ENCODE assay signal across 8 cellular contexts in the genomic region with DNA sequence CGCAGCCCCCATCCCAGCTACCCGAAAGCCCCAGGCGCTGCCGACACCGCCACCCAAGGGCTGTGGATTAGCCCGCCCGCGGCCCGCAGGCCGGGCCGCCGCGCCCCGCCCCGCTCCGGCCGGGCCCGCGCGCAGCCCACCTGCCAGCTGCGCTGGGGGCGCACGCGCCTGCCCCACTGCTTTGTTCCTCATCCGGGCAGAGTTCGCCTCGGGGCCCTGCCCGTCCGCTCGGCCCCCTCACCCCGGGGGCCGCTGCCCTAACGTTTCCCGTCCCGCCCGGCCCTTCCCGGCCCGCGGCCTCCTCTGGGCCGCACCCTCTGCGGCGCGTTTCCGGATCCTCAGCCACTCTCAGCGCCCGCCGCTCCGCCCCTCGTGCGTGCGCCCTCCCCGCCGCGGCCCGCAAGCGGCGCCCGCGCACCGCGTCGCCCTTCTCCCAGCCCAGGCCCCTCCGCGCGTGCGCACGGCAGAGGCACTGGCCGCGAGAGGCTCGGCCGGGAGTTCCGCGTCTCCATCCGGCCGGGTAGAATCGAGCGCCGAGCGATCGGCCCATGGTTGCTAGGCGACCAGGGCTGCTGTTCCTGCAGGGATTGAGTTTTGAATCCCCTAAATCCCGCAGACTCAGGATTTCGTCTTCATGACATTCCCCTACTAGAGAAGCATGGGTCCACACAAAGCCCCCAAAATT. TPM values are rescaled to one million over a fixed set of nuclear protein-coding genes. Genes with fewer than 3 reads are reported as not detected.
DNase-seq lines count a peak whose midpoint lies in the region; ATAC-seq and TF ChIP-seq lines count a peak whose summit lies in the region.

A gene with protein sequence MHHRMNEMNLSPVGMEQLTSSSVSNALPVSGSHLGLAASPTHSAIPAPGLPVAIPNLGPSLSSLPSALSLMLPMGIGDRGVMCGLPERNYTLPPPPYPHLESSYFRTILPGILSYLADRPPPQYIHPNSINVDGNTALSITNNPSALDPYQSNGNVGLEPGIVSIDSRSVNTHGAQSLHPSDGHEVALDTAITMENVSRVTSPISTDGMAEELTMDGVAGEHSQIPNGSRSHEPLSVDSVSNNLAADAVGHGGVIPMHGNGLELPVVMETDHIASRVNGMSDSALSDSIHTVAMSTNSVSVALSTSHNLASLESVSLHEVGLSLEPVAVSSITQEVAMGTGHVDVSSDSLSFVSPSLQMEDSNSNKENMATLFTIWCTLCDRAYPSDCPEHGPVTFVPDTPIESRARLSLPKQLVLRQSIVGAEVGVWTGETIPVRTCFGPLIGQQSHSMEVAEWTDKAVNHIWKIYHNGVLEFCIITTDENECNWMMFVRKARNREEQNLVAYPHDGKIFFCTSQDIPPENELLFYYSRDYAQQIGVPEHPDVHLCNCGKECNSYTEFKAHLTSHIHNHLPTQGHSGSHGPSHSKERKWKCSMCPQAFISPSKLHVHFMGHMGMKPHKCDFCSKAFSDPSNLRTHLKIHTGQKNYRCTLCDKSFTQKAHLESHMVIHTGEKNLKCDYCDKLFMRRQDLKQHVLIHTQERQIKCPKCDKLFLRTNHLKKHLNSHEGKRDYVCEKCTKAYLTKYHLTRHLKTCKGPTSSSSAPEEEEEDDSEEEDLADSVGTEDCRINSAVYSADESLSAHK (minus strand): TSS at position 321 of the 685 bp plus-strand sequence. CDS start 622 bp downstream, outside the sequence.

- peak within 1 kb of the TSS; percentile 83 for H3K4me2 ChIP-seq in BLaER1

- peak; percentile 98 for DNase-seq in GM19240 (ENCODE audit: insufficient read length, low spot score)
- peak; percentile 48 for DNase-seq in NCI-H524 treated with DMSO at 0.1 percent for 48 hours (lab: John Stamatoyannopoulos, UW)
- peak; percentile 93 for DNase-seq in activated CD4-positive, alpha-beta T cell treated with anti-CD3 and anti-CD28 coated beads for 48 hours
- peak; percentile 91 for DNase-seq in colonic mucosa
- peak; percentile 92 for DNase-seq in left colon
- peak; percentile 90 for DNase-seq in stimulated activated CD4-positive, alpha-beta T cell treated with anti-CD3 and anti-CD28 coated beads, Interleukin-1b, Interleukin-23, amount 100 ng/mL, for 48 hours

- H3K9ac ChIP-seq in BLaER1 (peak within 1 kb of the TSS; percentile 94), colonic mucosa (ENCODE audit: low read depth in 2 of 2, low read length in 2 of 2) (peak within 1 kb of the TSS; percentile 84 to 95)

- no peaks in the 10 kb centered on the region for H3K27me3 ChIP-seq in BLaER1
- H3K27me3 ChIP-seq in colonic mucosa, result no peaks in the 10 kb centered on the region

- ATAC-seq in HG03460 (IDR thresholded peaks at IDR 0.05; ENCODE audit: unreplicated experiment) (peak; percentile 95), left colon (peak; percentile 92)

- peaks cover 44% of the 10 kb centered on the region for H4K20me1 ChIP-seq in BLaER1

- intact Hi-C loops in colonic mucosa (cut with DNase I) (loop anchor here (5.0 kb wide), 1 partner anchor 121 kb away; no protein-coding TSS in a partner anchor), left colon (cut with DNase I, micrococcal nuclease) (no loop called here)

- peak within 1 kb of the TSS; percentile 93 for H3K4me3 ChIP-seq in BLaER1
- peak within 1 kb of the TSS; percentile 82 for H3K4me3 ChIP-seq in colonic mucosa

- H3K4me1 ChIP-seq in BLaER1 (peaks cover 27% of the 10 kb centered on the region), colonic mucosa (no peaks in the 10 kb centered on the region)

- peaks cover 30% of the 10 kb centered on the region for H3K36me3 ChIP-seq in BLaER1
- H3K36me3 ChIP-seq in colonic mucosa, result no peaks in the 10 kb centered on the region

- H3K27ac ChIP-seq in BLaER1, result peak within 1 kb of the TSS; percentile 90
- H3K27ac ChIP-seq in colonic mucosa, result peak within 1 kb of the TSS; percentile 72

- no peak for TF ChIP-seq CTCF in colonic mucosa (IDR thresholded peaks at IDR 0.05)

- no peaks in the 10 kb centered on the region for H3K9me3 ChIP-seq in BLaER1
- no peaks in the 10 kb centered on the region for H3K9me3 ChIP-seq in colonic mucosa

RNA-seq across cellular contexts. Expression of the gene that starts here (rescaled TPM):
- 10 to 100 TPM; 32.7 to 36.1 TPM for total RNA-seq in colonic mucosa
- 10 to 100 TPM; 32.3 to 38.4 TPM for total RNA-seq in left colon

Comparison
In these comparisons a context has a peak if more than half of its experiments do, and no peak if none do; other contexts are left out.
1. Peak in every context shown above with its lines: DNase-seq, ATAC-seq, H3K4me3 ChIP-seq and H3K27ac ChIP-seq.
2. DNase-seq: peak in every context shown above with its lines; median percentile 98 in GM19240; 93 in activated CD4-positive, alpha-beta T cell treated with anti-CD3 and anti-CD28 coated beads for 48 hours; 92 in left colon; 91 in colonic mucosa; 90 in stimulated activated CD4-positive, alpha-beta T cell treated with anti-CD3 and anti-CD28 coated beads, Interleukin-1b, Interleukin-23, amount 100 ng/mL, for 48 hours; 48 in NCI-H524 treated with DMSO at 0.1 percent for 48 hours.